ENCODE assay signal across 31 cellular contexts in the genomic region with DNA sequence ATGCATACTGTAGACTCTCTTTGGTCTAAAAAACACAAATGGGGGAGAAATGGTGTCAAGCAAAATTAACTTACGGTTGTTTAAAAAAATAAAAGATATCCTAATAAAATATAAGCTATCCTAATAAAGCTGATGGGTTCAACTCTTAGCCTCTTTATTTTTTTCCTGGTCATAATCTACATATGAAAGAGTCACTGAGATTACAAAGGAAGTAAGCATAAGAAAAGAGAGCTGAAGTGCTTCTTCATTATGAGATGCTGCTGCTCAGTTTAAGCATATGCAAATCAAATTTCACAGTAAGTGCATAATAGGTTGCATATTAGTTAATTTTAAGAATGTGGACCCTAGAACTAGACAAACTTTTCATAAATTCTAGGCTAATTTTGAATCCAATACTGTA. TPM values are rescaled to one million over a fixed set of nuclear protein-coding genes. Genes with fewer than 3 reads are reported as not detected.
"Had no signal": no experiment of that assay in that cellular context is flagged by ENCODE, and none has a peak within 500 bp of the region (broad histone marks: within the 10 kb centered on the region; RNA-seq: fewer than 3 reads in every experiment).

No MANE protein-coding gene starts in this region.

- H3K9me3 Mint-ChIP-seq: activated CD4-positive, alpha-beta T cell treated with anti-CD3 and anti-CD28 coated beads, Interleukin-2, amount 10 ng/mL, durations not matched to agents 7 days and 5 days; activated naive CD4-positive, alpha-beta T cell treated with anti-CD3 and anti-CD28 coated beads, Interleukin-2, amount 10 ng/mL, durations not matched to agents 7 days and 5 days; activated naive CD8-positive, alpha-beta T cell treated with anti-CD3 and anti-CD28 coated beads for 36 hours; central memory CD8-positive, alpha-beta T cell; T-helper 2 cell treated with Interferon-gamma antibody and Interleukin-4, amounts not matched to agents 5 μg/mL and 100 μg/mL, for 36 hours had no signal

- H3K27me3 Mint-ChIP-seq: activated CD4-positive, alpha-beta T cell treated with anti-CD3 and anti-CD28 coated beads for 36 hours; activated CD4-positive, alpha-beta T cell treated with anti-CD3 and anti-CD28 coated beads, Interleukin-2, amount 10 ng/mL, durations not matched to agents 7 days and 5 days; activated CD8-positive, alpha-beta memory T cell treated with anti-CD3 and anti-CD28 coated beads, Interleukin-2, amount 10 ng/mL, durations not matched to agents 7 days and 5 days; activated naive CD4-positive, alpha-beta T cell treated with anti-CD3 and anti-CD28 coated beads, Interleukin-2, amount 10 ng/mL, durations not matched to agents 7 days and 5 days; activated naive CD8-positive, alpha-beta T cell treated with anti-CD3 and anti-CD28 coated beads for 36 hours; central memory CD8-positive, alpha-beta T cell had no signal

- ATAC-seq: activated CD4-positive, alpha-beta T cell treated with anti-CD3 and anti-CD28 coated beads for 36 hours; activated CD4-positive, CD25-positive, alpha-beta regulatory T cell treated with anti-CD3 and anti-CD28 coated beads, Interleukin-2, amount 50 U/mL, for 24 hours; activated CD8-positive, alpha-beta memory T cell treated with anti-CD3 and anti-CD28 coated beads, Interleukin-2, amount 10 ng/mL, durations not matched to agents 7 days and 5 days had no signal

- H3K4me3 ChIP-seq: cardiac muscle cell had no signal

- H3K4me3 Mint-ChIP-seq: activated CD4-positive, alpha-beta T cell treated with anti-CD3 and anti-CD28 coated beads for 36 hours; activated CD4-positive, alpha-beta T cell treated with anti-CD3 and anti-CD28 coated beads, Interleukin-2, amount 10 ng/mL, durations not matched to agents 7 days and 5 days; activated CD8-positive, alpha-beta memory T cell treated with anti-CD3 and anti-CD28 coated beads, Interleukin-2, amount 10 ng/mL, durations not matched to agents 7 days and 5 days; activated naive CD4-positive, alpha-beta T cell treated with anti-CD3 and anti-CD28 coated beads, Interleukin-2, amount 10 ng/mL, durations not matched to agents 7 days and 5 days; activated naive CD8-positive, alpha-beta T cell treated with anti-CD3 and anti-CD28 coated beads for 36 hours; central memory CD8-positive, alpha-beta T cell; T-helper 2 cell treated with Interferon-gamma antibody and Interleukin-4, amounts not matched to agents 5 μg/mL and 100 μg/mL, for 36 hours had no signal

- H3K27me3 ChIP-seq: cardiac muscle cell had no signal

- H3K27ac ChIP-seq: cardiac muscle cell had no signal

- DNase-seq: activated CD4-positive, alpha-beta T cell treated with anti-CD3 and anti-CD28 coated beads for 36 hours; activated CD4-positive, alpha-beta T cell treated with anti-CD3 and anti-CD28 coated beads, Interleukin-2, amount 10 ng/mL, durations not matched to agents 7 days and 5 days; activated CD4-positive, alpha-beta T cell treated with anti-CD3 and anti-CD28 coated beads, Interleukin-2, amount 50 U/mL, for 48 hours; activated CD8-positive, alpha-beta memory T cell treated with anti-CD3 and anti-CD28 coated beads for 24 hours; activated CD8-positive, alpha-beta memory T cell treated with anti-CD3 and anti-CD28 coated beads, Interleukin-2, amount 10 ng/mL, durations not matched to agents 7 days and 5 days; activated CD8-positive, alpha-beta memory T cell treated with anti-CD3 and anti-CD28 coated beads, Interleukin-2, amount 50 U/mL, for 48 hours; activated effector memory CD4-positive, alpha-beta T cell treated with Interleukin-2 at 50 U/mL for 16 hours; activated naive CD4-positive, alpha-beta T cell treated with anti-CD3 and anti-CD28 coated beads, Interleukin-2, amount 10 ng/mL, durations not matched to agents 7 days and 5 days; activated naive CD8-positive, alpha-beta T cell treated with anti-CD3 and anti-CD28 coated beads for 36 hours; activated T-cell treated with anti-CD3 and anti-CD28 coated beads, Interleukin-2, amount 50 U/mL, for 48 hours; amniotic stem cell; aorta; Karpas-422; KBM-7; NCI-H1048; NCI-H146; NCI-H187; NCI-H2029 treated with DMSO at 0.1 percent for 48 hours; NCI-H2107; NCI-H2171; NCI-H510A; NCI-H526; NCI-H748 treated with DMSO at 0.1 percent for 48 hours; Right ventricle myocardium superior had no signal

- H3K27ac Mint-ChIP-seq: activated CD4-positive, alpha-beta T cell treated with anti-CD3 and anti-CD28 coated beads for 36 hours; activated CD4-positive, alpha-beta T cell treated with anti-CD3 and anti-CD28 coated beads, Interleukin-2, amount 10 ng/mL, durations not matched to agents 7 days and 5 days; activated naive CD4-positive, alpha-beta T cell treated with anti-CD3 and anti-CD28 coated beads, Interleukin-2, amount 10 ng/mL, durations not matched to agents 7 days and 5 days; activated naive CD8-positive, alpha-beta T cell treated with anti-CD3 and anti-CD28 coated beads for 36 hours; T-helper 2 cell treated with Interferon-gamma antibody and Interleukin-4, amounts not matched to agents 5 μg/mL and 100 μg/mL, for 36 hours had no signal

RNA-seq across cellular contexts. Expression of a gene that starts 59.9 kb away (rescaled TPM):
- total RNA-seq: activated CD4-positive, alpha-beta T cell treated with anti-CD3 and anti-CD28 coated beads for 36 hours; activated CD4-positive, alpha-beta T cell treated with anti-CD3 and anti-CD28 coated beads, Interleukin-2, amount 10 ng/mL, durations not matched to agents 7 days and 5 days; activated CD8-positive, alpha-beta memory T cell treated with anti-CD3 and anti-CD28 coated beads, Interleukin-2, amount 10 ng/mL, durations not matched to agents 7 days and 5 days; activated naive CD8-positive, alpha-beta T cell treated with anti-CD3 and anti-CD28 coated beads for 36 hours; cardiac muscle cell; chondrocyte; OCI-LY7; T-helper 1 cell treated with Interleukin-12 subunit alpha and Interleukin-12 subunit beta and Interleukin-4 antibody, amounts not matched to agents 30 ng/mL and 1 ng/mL, for 36 hours had no signal
- polyA plus RNA-seq: cardiac muscle cell had no signal
